In the genomic region with DNA sequence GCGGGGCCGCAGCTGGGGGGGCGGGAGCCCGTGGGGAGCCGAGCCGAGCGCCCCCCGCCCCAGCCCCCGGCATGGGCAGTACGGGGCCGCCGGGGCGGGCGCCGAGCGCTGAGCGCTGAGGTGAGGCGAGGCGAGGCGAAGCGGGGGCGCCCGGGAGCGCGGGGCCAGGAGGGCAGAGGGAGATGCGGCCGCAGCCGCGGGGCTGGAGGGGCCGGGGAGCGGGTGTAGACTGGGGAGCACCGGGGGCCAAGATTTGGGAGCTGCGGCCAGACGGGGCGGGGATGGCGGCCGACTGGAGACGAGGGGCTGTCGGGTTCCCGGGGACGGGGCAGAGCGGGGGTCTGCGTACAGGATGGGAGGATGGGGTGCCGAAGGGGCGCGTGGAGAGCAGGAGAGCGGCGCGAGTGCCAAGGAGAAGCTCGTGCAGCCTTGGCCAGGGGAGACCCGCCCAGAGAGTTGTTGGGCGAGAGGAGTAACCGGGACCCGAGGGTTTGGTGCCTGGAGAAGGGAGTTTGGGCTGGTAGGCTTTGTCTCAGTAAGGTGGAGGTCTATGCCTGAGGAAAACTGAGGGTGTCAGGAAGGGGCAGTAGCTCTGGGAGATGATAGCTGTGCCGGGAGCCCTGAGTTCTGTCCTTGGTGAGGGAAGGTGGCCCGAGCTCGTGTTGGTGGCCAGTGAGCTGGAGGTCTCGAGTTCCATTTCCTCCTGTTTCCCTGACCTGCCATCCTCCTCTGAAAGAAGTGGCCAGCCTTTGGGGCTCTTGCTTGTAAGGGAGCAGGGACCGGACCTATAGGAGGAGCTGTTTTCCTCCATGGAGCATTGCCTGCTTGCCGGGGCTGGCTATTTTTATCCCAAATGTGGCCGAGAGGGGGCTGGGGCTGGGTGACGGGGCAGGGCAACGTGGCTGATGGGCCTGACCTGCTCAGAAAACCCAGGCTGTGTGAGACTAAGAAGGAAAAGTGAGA, we compare ENCODE assay signal across 8 cellular contexts. TPM values are rescaled to one million over a fixed set of nuclear protein-coding genes. Genes with fewer than 3 reads are reported as not detected.
DNase-seq lines count a peak whose midpoint lies in the region; ATAC-seq lines count a peak whose summit lies in the region.

No MANE protein-coding gene starts in this region.

- H3K27me3 Mint-ChIP-seq in T-cell: peaks cover 0 to 2% of the 10 kb centered on the region in 2 donors

- DNase-seq in NCI-H1092 treated with DMSO at 0.1 percent for 48 hours (lab: John Stamatoyannopoulos, UW) (peak; percentile 46), NCI-H1092 (lab: John Stamatoyannopoulos, UW) (no peak), T-cell (peak in 9 of 34 experiments; percentile 11 to 45 (median 33)), dedifferentiated amniotic fluid mesenchymal stem cell (ENCODE audit: extremely low spot score) (peak; percentile 92), kidney glomerular epithelial cell (lab: John Stamatoyannopoulos, UW) (peak; percentile 55), smooth muscle cell of the brain vasculature (ENCODE audit: low read depth, low spot score) (peak; percentile 57)

- peak overlapping the region; percentile 75 for H3K27ac ChIP-seq in HUES48 (ENCODE audit: low read depth, low read length)

- H3K4me1 ChIP-seq in HUES48 (ENCODE audit: control insufficient read depth, insufficient read depth, low read length): peaks cover 30% of the 10 kb centered on the region

- peaks cover 49 to 54% (median 53%) of the 10 kb centered on the region in 3 donors for H3K4me1 Mint-ChIP-seq in T-cell

- POLR2A ChIA-PET in T-cell (lab: Charles Lee): interaction anchor here (0.9 to 1.0 kb wide), 3 partner anchors 9 to 107 kb away, joined by 4 to 10 read pairs (median 6); no protein-coding TSS in a partner anchor

- H3K4me3 Mint-ChIP-seq in T-cell: peak overlapping the region; percentile 91 to 94 (median 94)

- peaks cover 7% of the 10 kb centered on the region for H3K36me3 ChIP-seq in HUES48 (ENCODE audit: control insufficient read depth, insufficient read depth, low read length)

- peak overlapping the region; percentile 86 for H3K4me3 ChIP-seq in HUES48 (ENCODE audit: low read depth, low read length)

- peak overlapping the region; percentile 56 for H3K9ac ChIP-seq in HUES48 (ENCODE audit: low read depth, low read length)

- H3K27me3 ChIP-seq in HUES48 (ENCODE audit: control insufficient read depth, insufficient read depth, low read length): peaks cover 6% of the 10 kb centered on the region; the same call in 1 of the 2 replicates

- peaks cover 8% of the 10 kb centered on the region for H3K36me3 Mint-ChIP-seq in T-cell

- H3K27ac Mint-ChIP-seq in T-cell: peak overlapping the region; percentile 89 to 95

- CTCF ChIA-PET in T-cell (lab: Charles Lee): interaction anchor here (0.6 to 5.5 kb wide), 11 partner anchors 9 to 916 kb away, joined by 3 to 87 read pairs (median 3); a partner anchor contains a TSS

- no peaks in the 10 kb centered on the region for H3K9me3 Mint-ChIP-seq in T-cell

- H3K9me3 ChIP-seq in HUES48 (ENCODE audit: control insufficient read depth, insufficient read depth, low read length): no peaks in the 10 kb centered on the region

- ATAC-seq in T-cell (replicated peaks in 1 of 4) (peak in 2 of 4 experiments; percentile 9), GM21390 (IDR thresholded peaks at IDR 0.05; ENCODE audit: unreplicated experiment) (no peak)

RNA-seq across cellular contexts. Expression of a gene that starts 0.5 kb away (rescaled TPM):
- total RNA-seq in T-cell: 100 to 1,000 TPM; 142 to 172 (median 149) TPM

RNA-seq across cellular contexts. Expression of a gene that starts 5.0 kb away (rescaled TPM):
- total RNA-seq in T-cell: not detected

RNA-seq across cellular contexts. Expression of a gene that starts 53.4 kb away (rescaled TPM):
- 10 to 100 TPM; 69.4 to 97.7 (median 92.5) TPM for total RNA-seq in T-cell
